In the genomic region with DNA sequence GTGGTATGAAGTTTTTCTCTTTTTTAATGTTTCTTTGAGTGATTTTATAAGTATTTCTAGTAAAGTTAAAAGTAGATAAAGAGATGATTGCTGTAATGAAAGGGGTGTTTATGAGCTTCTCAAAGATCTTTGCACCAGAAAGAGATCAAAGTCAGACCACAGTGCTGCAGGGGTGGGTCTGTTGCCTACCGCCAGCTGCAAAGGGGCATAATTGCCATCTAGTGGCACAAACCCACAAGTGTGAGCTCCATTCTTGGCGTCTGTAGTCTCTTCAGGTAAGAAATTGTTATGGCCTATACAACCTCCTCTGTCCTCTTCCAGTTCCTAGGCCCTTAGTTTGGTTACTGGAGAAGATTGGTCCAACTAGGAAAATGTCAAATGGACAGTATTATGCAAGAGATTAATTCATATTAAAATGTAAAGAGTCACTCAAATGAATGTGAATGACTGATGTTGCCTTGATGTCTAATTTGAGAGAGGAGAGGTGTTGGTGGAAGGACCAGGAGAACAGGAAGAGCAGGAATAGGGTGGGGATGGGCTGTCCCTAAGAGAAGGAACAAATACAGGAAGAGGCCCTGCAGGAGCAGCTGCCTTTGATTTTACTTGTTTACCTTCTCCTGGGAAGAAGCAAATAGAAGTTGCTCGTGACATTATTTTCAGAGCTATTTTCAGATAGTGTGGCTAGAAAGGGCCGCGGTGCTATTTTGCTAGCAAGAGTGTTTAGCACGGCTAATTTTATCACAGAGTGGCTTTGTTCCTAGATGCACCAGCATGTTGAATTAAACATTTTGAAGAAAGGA, we compare ENCODE assay signal across 8 cellular contexts. TPM values are rescaled to one million over a fixed set of nuclear protein-coding genes. Genes with fewer than 3 reads are reported as not detected.
DNase-seq lines count a peak whose midpoint lies in the region; ATAC-seq and TF ChIP-seq lines count a peak whose summit lies in the region.

No MANE protein-coding gene starts in this region.

- H3K27ac Mint-ChIP-seq in CD14-positive monocyte, result no peak overlapping the region

- peaks cover 21% of the 10 kb centered on the region for H3K4me1 Mint-ChIP-seq in CD14-positive monocyte

- H3K36me3 Mint-ChIP-seq in CD14-positive monocyte, result no peaks in the 10 kb centered on the region

- ATAC-seq in foreskin keratinocyte, result peak; percentile 9

- DNase-seq in LNCaP clone FGC (ENCODE audit: low read depth), result peak; percentile 95
- peak; percentile 50 for DNase-seq in activated CD4-positive, alpha-beta T cell treated with anti-CD3 and anti-CD28 coated beads for 48 hours
- DNase-seq in foreskin keratinocyte, result peak in 1 of 2 donors; percentile 69
- peak; percentile 28 for DNase-seq in stimulated activated CD8-positive, alpha-beta memory T cell treated with anti-CD3 and anti-CD28 coated beads, Interleukin-12 subunit alpha, Interleukin-12 subunit beta, amount 100 ng/mL, for 1 hour (ENCODE audit: low read depth)
- no peak for DNase-seq in CD14-positive monocyte (ENCODE audit: low spot score)
- no peak for DNase-seq in AG20443 (ENCODE audit: low spot score)
- DNase-seq in amniotic stem cell (lab: John Stamatoyannopoulos, UW), result no peak

- H3K4me1 ChIP-seq in foreskin keratinocyte, result peaks cover 48% of the 10 kb centered on the region

- TF ChIP-seq CTCF in GM12872 (IDR thresholded peaks at IDR 0.05; ENCODE audit: insufficient read depth, low read depth, low read length) (peak; percentile 65; the same call in 2 of the 3 replicates), LNCaP clone FGC (IDR thresholded peaks at IDR 0.05; ENCODE audit: control insufficient read depth, extremely low read depth, insufficient read depth) (peak; percentile 19; the same call in 1 of the 2 replicates), foreskin keratinocyte (conservative IDR thresholded peaks at IDR 0.05) (peak; percentile 86), CD14-positive monocyte (IDR thresholded peaks at IDR 0.05) (no peak)

- H3K27ac ChIP-seq in foreskin keratinocyte, result peak overlapping the region; percentile 93

- H3K4me3 Mint-ChIP-seq in CD14-positive monocyte, result no peak overlapping the region

- intact Hi-C loops in CD14-positive monocyte (cut with micrococcal nuclease), result no loop called here

- H3K27me3 Mint-ChIP-seq in CD14-positive monocyte (ENCODE audit: low read depth in 3 of 3), result peaks cover 0 to 2% (median 0%) of the 10 kb centered on the region in 3 donors

- no peaks in the 10 kb centered on the region for H3K27me3 ChIP-seq in foreskin keratinocyte

- peaks cover 0 to 2% (median 0%) of the 10 kb centered on the region in 7 donors for H3K9me3 Mint-ChIP-seq in CD14-positive monocyte

- peak overlapping the region; percentile 20 for H3K4me3 ChIP-seq in LNCaP clone FGC (ENCODE audit: low read depth, low read length)

RNA-seq across cellular contexts. Expression of a gene that starts 53.0 kb away (rescaled TPM):
- 92.4 and 96.0 TPM in 2 replicates for total RNA-seq in foreskin keratinocyte
- polyA plus RNA-seq in foreskin keratinocyte (34.6 and 37.2 TPM in 2 replicates), CD14-positive monocyte (10 to 100 TPM; 16.2 to 20.6 TPM)

Comparison
In these comparisons a context has a peak if more than half of its experiments do, and no peak if none do; other contexts are left out.
1. DNase-seq: peak in LNCaP clone FGC (single experiment), activated CD4-positive, alpha-beta T cell treated with anti-CD3 and anti-CD28 coated beads for 48 hours (single experiment) and stimulated activated CD8-positive, alpha-beta memory T cell treated with anti-CD3 and anti-CD28 coated beads, Interleukin-12 subunit alpha, Interleukin-12 subunit beta, amount 100 ng/mL, for 1 hour (single experiment); none in CD14-positive monocyte (single experiment), AG20443 (single experiment) and amniotic stem cell (single experiment).